Comparison of ENCODE assay signal across 8 cellular contexts in genomic region chr5:177311723-177312648, GRCh38. TPM values are rescaled to one million over a fixed set of nuclear protein-coding genes. Genes with fewer than 3 reads are reported as not detected.
DNase-seq lines count a peak whose midpoint lies in the region; ATAC-seq and TF ChIP-seq lines count a peak whose summit lies in the region.

Gene MXD3, minus strand, starts transcription at chr5:177311898. Its CDS starts 68 bp downstream, at chr5:177311830.

- intact Hi-C loops in sciatic nerve (cut with DNase I) = no loop called here

- ATAC-seq in GM18520 (IDR thresholded peaks at IDR 0.05; ENCODE audit: unreplicated experiment) = peak; percentile 75
- ATAC-seq in HG03045 (IDR thresholded peaks at IDR 0.05; ENCODE audit: unreplicated experiment) = peak; percentile 74
- peak; percentile 97 for ATAC-seq in sciatic nerve

- in situ Hi-C loops in astrocyte of the cerebellum (cut with HindIII; ENCODE audit: low sequenced_read_pairs) = no loop called here

- no peak for TF ChIP-seq CTCF in astrocyte of the cerebellum (IDR thresholded peaks at IDR 0.05; ENCODE audit: low read depth, low read length, missing control alignments)

- DNase-seq in A172 (ENCODE audit: low spot score) (peak; percentile 97), NCI-H2081 treated with DMSO at 0.1 percent for 48 hours (lab: John Stamatoyannopoulos, UW) (peak; percentile 91), T-helper 9 cell (peak; percentile 92), astrocyte of the cerebellum (ENCODE audit: low read depth) (peak; percentile 84), hypothalamus (lab: John Stamatoyannopoulos, UW) (peak; percentile 2 to 94 (median 81)), sciatic nerve (ENCODE audit: low spot score) (peak; percentile 97)

- H3K4me3 ChIP-seq in astrocyte of the cerebellum (ENCODE audit: low read depth, low read length) = peak within 1 kb of the TSS; percentile 56

RNA-seq across cellular contexts. Expression of gene MXD3, which starts in this region (rescaled TPM):
- total RNA-seq in A172 (2014; rRNA removed; shearing (Covaris generic)) = 81.3 and 99.7 TPM in 2 replicates
- total RNA-seq in sciatic nerve = 9.9 TPM

Comparison
In these comparisons a context has a peak if more than half of its experiments do, and no peak if none do; other contexts are left out.
1. Peak in every context shown above with its lines: DNase-seq, ATAC-seq and H3K4me3 ChIP-seq.